Comparison of ENCODE assay signal across 1 cellular context in the genomic region with DNA sequence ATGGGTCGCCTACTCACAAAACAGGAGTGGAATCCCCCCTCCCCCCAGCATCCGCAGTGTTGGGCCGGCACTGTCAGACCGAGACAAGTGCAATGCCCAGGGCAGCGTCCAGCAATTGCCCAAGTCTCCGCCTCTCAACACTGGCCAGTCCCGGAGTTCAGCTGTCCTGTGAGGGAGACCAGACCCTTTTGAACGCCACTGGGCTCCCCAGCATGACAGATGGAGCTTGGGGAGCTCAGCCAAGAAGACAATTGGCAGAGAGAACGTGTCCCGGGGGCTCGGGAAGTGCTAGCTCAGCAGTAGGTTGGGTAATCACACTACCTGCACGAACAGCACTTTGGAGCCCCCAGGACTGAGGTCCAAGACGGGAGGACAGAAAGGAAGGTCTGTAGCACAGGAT.
TF ChIP-seq lines count a peak whose summit lies in the region.

No MANE protein-coding gene starts in this region.

TF ChIP-seq in SK-N-SH, 30 proteins besides CTCF, POLR2A, EP300 and RAD21:
- TF ChIP-seq POLR2AphosphoS5 (IDR thresholded peaks at IDR 0.05; ENCODE audit: low read depth, low read length) (no peak), CHD2 (IDR thresholded peaks at IDR 0.05; ENCODE audit: low read length, partially characterized antibody) (peak; percentile 10), SIN3A (IDR thresholded peaks at IDR 0.05; ENCODE audit: borderline replicate concordance, low read depth, low read length) (0 out of 2 replicates have a peak, but pooled peaks have one; percentile 10)
- TF ChIP-seq, protein P1, sequence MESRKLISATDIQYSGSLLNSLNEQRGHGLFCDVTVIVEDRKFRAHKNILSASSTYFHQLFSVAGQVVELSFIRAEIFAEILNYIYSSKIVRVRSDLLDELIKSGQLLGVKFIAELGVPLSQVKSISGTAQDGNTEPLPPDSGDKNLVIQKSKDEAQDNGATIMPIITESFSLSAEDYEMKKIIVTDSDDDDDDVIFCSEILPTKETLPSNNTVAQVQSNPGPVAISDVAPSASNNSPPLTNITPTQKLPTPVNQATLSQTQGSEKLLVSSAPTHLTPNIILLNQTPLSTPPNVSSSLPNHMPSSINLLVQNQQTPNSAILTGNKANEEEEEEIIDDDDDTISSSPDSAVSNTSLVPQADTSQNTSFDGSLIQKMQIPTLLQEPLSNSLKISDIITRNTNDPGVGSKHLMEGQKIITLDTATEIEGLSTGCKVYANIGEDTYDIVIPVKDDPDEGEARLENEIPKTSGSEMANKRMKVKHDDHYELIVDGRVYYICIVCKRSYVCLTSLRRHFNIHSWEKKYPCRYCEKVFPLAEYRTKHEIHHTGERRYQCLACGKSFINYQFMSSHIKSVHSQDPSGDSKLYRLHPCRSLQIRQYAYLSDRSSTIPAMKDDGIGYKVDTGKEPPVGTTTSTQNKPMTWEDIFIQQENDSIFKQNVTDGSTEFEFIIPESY (IDR thresholded peaks at IDR 0.05; ENCODE audit: borderline replicate concordance, low read depth): peak; percentile 5; the same call in 1 of the 2 replicates
